ENCODE assay signal across 14 cellular contexts in the genomic region with DNA sequence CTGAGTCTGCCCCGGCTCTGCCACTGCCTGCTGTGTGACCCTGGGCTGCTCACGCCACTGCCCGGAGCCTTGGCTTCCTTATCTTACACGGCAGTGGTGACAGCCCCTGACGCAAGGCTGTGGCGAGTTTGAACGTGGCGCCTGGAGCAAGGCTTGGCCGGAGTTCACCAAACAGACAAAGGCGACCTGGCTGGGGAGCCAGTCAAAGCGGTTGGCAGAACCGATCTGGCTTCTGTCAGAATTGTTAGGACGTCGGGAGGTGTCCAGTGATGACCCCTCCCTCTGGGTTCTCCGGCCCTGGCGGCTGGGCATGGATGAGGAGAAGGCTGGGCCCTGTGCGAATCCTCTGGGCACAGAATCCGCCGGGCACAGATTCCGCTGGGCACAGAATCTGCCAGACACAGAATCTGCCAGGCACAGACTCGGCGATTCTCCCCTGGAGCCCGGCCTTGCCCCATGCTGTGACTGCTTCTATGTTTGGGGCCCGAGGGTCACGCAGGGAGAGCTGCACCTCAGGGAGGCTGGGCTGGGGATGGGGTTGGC.
"Had no signal": no experiment of that assay in that cellular context is flagged by ENCODE, and none has a peak within 500 bp of the region (broad histone marks: within the 10 kb centered on the region; RNA-seq: fewer than 3 reads in every experiment).

No MANE protein-coding gene starts in this region.

- H3K36me3 ChIP-seq: breast epithelium, stomach, upper lobe of left lung had no signal

- H3K36me3 Mint-ChIP-seq: natural killer cell had no signal

- H3K27ac Mint-ChIP-seq: effector memory CD8-positive, alpha-beta T cell; natural killer cell had no signal

- H3K4me3 Mint-ChIP-seq: effector memory CD8-positive, alpha-beta T cell; natural killer cell had no signal

- H3K4me1 ChIP-seq: breast epithelium, foreskin keratinocyte, testis had no signal

- H3K9me3 ChIP-seq: breast epithelium, stomach, testis, upper lobe of left lung had no signal

- H3K4me3 ChIP-seq: breast epithelium, skin epidermis, stomach, testis, upper lobe of left lung had no signal

- H3K27me3 ChIP-seq: testis, upper lobe of left lung had no signal

- DNase-seq: activated naive CD4-positive, alpha-beta T cell; dermis blood vessel endothelial cell; effector memory CD8-positive, alpha-beta T cell; foreskin keratinocyte; mesenchymal stem cell; natural killer cell; stimulated activated CD4-positive, alpha-beta T cell treated with anti-CD3 and anti-CD28 coated beads, Interleukin-4, amount 100 ng/mL, for 4 hours; stomach; T-helper 2 cell; testis; upper lobe of left lung had no signal

- ATAC-seq: activated CD4-positive, CD25-positive, alpha-beta regulatory T cell treated with anti-CD3 and anti-CD28 coated beads, Interleukin-2, amount 50 U/mL, for 24 hours; effector memory CD8-positive, alpha-beta T cell; foreskin keratinocyte; natural killer cell had no signal

- H3K27ac ChIP-seq: breast epithelium, foreskin keratinocyte, skin epidermis, stomach, testis, upper lobe of left lung had no signal
